2 cellular contexts compared by ENCODE assay signal in genomic region chr9:77917800-77918199, GRCh38.
TF ChIP-seq lines count a peak whose summit lies in the region.

No MANE protein-coding gene starts in this region.

TF ChIP-seq in liver, 16 proteins besides CTCF, POLR2A, EP300 and RAD21:
- TF ChIP-seq ZBTB33 (IDR thresholded peaks at IDR 0.05) (no peak), SP1 (IDR thresholded peaks at IDR 0.05) (no peak), YY1 (IDR thresholded peaks at IDR 0.05) (no peak), NR2F2 (IDR thresholded peaks at IDR 0.05) (no peak), GABPA (IDR thresholded peaks at IDR 0.05 in 1 of 2, conservative IDR thresholded peaks at IDR 0.05 in 1 of 2) (no peak), FOXA2 (IDR thresholded peaks at IDR 0.05) (no peak), RXRA (IDR thresholded peaks at IDR 0.05) (peak in 1 of 2 donors; percentile 14), ATF3 (IDR thresholded peaks at IDR 0.05) (no peak), HNF4A (conservative IDR thresholded peaks at IDR 0.05) (peak; percentile 36 to 37), EGR1 (IDR thresholded peaks at IDR 0.05; ENCODE audit: low read depth in 2 of 2) (no peak)
- TF ChIP-seq, protein P1, sequence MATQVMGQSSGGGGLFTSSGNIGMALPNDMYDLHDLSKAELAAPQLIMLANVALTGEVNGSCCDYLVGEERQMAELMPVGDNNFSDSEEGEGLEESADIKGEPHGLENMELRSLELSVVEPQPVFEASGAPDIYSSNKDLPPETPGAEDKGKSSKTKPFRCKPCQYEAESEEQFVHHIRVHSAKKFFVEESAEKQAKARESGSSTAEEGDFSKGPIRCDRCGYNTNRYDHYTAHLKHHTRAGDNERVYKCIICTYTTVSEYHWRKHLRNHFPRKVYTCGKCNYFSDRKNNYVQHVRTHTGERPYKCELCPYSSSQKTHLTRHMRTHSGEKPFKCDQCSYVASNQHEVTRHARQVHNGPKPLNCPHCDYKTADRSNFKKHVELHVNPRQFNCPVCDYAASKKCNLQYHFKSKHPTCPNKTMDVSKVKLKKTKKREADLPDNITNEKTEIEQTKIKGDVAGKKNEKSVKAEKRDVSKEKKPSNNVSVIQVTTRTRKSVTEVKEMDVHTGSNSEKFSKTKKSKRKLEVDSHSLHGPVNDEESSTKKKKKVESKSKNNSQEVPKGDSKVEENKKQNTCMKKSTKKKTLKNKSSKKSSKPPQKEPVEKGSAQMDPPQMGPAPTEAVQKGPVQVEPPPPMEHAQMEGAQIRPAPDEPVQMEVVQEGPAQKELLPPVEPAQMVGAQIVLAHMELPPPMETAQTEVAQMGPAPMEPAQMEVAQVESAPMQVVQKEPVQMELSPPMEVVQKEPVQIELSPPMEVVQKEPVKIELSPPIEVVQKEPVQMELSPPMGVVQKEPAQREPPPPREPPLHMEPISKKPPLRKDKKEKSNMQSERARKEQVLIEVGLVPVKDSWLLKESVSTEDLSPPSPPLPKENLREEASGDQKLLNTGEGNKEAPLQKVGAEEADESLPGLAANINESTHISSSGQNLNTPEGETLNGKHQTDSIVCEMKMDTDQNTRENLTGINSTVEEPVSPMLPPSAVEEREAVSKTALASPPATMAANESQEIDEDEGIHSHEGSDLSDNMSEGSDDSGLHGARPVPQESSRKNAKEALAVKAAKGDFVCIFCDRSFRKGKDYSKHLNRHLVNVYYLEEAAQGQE (IDR thresholded peaks at IDR 0.05), result no peak
- TF ChIP-seq, protein P2, sequence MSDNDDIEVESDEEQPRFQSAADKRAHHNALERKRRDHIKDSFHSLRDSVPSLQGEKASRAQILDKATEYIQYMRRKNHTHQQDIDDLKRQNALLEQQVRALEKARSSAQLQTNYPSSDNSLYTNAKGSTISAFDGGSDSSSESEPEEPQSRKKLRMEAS (IDR thresholded peaks at IDR 0.05), result no peak

TF ChIP-seq in HepG2, 621 proteins besides CTCF, POLR2A, EP300 and RAD21:
- no peak for TF ChIP-seq NBN (conservative IDR thresholded peaks at IDR 0.05)
- no peak for TF ChIP-seq NFYB (CRISPR knock-in tag; IDR thresholded peaks at IDR 0.05)
- TF ChIP-seq, protein P3, sequence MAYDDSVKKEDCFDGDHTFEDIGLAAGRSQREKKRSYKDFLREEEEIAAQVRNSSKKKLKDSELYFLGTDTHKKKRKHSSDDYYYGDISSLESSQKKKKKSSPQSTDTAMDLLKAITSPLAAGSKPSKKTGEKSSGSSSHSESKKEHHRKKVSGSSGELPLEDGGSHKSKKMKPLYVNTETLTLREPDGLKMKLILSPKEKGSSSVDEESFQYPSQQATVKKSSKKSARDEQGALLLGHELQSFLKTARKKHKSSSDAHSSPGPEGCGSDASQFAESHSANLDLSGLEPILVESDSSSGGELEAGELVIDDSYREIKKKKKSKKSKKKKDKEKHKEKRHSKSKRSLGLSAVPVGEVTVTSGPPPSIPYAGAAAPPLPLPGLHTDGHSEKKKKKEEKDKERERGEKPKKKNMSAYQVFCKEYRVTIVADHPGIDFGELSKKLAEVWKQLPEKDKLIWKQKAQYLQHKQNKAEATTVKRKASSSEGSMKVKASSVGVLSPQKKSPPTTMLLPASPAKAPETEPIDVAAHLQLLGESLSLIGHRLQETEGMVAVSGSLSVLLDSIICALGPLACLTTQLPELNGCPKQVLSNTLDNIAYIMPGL (CRISPR knock-in tag; IDR thresholded peaks at IDR 0.05; ENCODE audit: borderline replicate concordance in 1 of 2, low read depth in 1 of 2), result no peak
- TF ChIP-seq SIN3A (IDR thresholded peaks at IDR 0.05; ENCODE audit: borderline replicate concordance, low read depth, low read length), result no peak
- TF ChIP-seq KMT2B (CRISPR knock-in tag; IDR thresholded peaks at IDR 0.05), result no peak
